ENCODE assay signal across 9 cellular contexts in the genomic region with DNA sequence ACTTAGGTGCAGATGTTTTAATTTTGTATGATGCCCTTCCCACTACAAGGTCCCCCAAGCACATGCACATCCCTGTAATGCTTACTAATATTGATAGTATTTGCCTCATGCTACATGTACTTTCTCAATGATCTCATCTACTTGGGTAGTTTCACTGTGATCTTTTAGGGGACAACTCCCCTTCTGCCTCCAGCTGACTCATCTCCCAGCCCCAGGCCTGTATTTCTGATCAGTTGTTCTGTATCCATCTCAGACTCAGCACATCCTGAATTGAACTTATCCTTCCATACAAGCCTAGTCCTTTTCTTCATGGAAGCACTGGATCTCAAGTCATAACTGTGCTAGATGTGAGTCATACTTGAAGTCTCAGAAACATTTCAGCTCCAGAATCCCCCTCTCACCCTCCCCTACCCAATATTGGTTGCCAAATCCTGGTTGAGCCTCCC. TPM values are rescaled to one million over a fixed set of nuclear protein-coding genes. Genes with fewer than 3 reads are reported as not detected.
DNase-seq lines count a peak whose midpoint lies in the region; ATAC-seq and TF ChIP-seq lines count a peak whose summit lies in the region.
"Had no signal": no experiment of that assay in that cellular context is flagged by ENCODE, and none has a peak within 500 bp of the region (broad histone marks: within the 10 kb centered on the region; RNA-seq: fewer than 3 reads in every experiment).

No MANE protein-coding gene starts in this region.

- H3K9ac ChIP-seq in SK-N-SH: no peak overlapping the region

- H3K4me2 ChIP-seq in SK-N-SH: no peak overlapping the region

- peaks cover 5% of the 10 kb centered on the region for H3F3A ChIP-seq in SK-N-SH (replicated peaks; ENCODE audit: insufficient read depth)

- H3K4me3 ChIP-seq in SK-N-SH (ENCODE audit: low read depth in 2 of 2, low read length in 1 of 2): no peak overlapping the region
- H3K4me3 ChIP-seq: lung had no signal

- H3K4me1 ChIP-seq in SK-N-SH (ENCODE audit: control insufficient read depth in 1 of 2, insufficient read depth in 2 of 2, low read depth in 1 of 2, low read length in 1 of 2): peaks cover 0 to 11% of the 10 kb centered on the region in 2 experiments; a peak in 1 of 4 replicates

- ATAC-seq in HG02642 (IDR thresholded peaks at IDR 0.05; ENCODE audit: poor library complexity, unreplicated experiment): peak; percentile 95

- no peaks in the 10 kb centered on the region for H3K36me3 ChIP-seq in SK-N-SH (replicated peaks in 1 of 2; ENCODE audit: control insufficient read depth in 1 of 2, insufficient read depth in 2 of 2, low read length in 1 of 2)

- no peaks in the 10 kb centered on the region for H3K9me2 ChIP-seq in SK-N-SH

- CTCF ChIA-PET in SK-N-SH (lab: Yijun Ruan, JAX): no interaction called here

- POLR2A ChIA-PET in SK-N-SH (lab: Yijun Ruan, JAX): no interaction called here

- H3K9me3 ChIP-seq in SK-N-SH: no peaks in the 10 kb centered on the region

- TF ChIP-seq EP300 in SK-N-SH (IDR thresholded peaks at IDR 0.05; ENCODE audit: borderline replicate concordance in 1 of 2, low read depth in 1 of 2, low read length in 1 of 2): no peak

- peak overlapping the region in 1 of 2 experiments; percentile 27; a peak in 2 of 4 replicates for H3K27ac ChIP-seq in SK-N-SH (ENCODE audit: low read depth in 2 of 2, low read length in 1 of 2)

- H4K20me1 ChIP-seq in SK-N-SH (ENCODE audit: insufficient read depth): no peaks in the 10 kb centered on the region

- no peak for TF ChIP-seq CTCF in SK-N-SH (IDR thresholded peaks at IDR 0.05)

- H2AFZ ChIP-seq in SK-N-SH (ENCODE audit: low read depth): 0 out of 2 replicates have a peak overlapping the region, but pooled peaks have one; percentile 17

- peak; percentile 58 for DNase-seq in activated CD8-positive, alpha-beta memory T cell treated with anti-CD3 and anti-CD28 coated beads, Interleukin-2, amount 50 U/mL, for 48 hours
- no peak for DNase-seq in activated CD8-positive, alpha-beta memory T cell treated with anti-CD3 and anti-CD28 coated beads, Interleukin-2, amount 50 U/mL, for 4 hours
- DNase-seq in SK-N-SH (no peak), iPS-NIHi11 (ENCODE audit: low spot score) (no peak), NCI-H69 (lab: John Stamatoyannopoulos, UW) (no peak), GDM1 (lab: John Stamatoyannopoulos, UW) (no peak)
- peak; percentile 51 for DNase-seq in stimulated activated CD8-positive, alpha-beta memory T cell treated with anti-CD3 and anti-CD28 coated beads, Interleukin-4, amount 100 ng/mL, for 48 hours

- no peak for TF ChIP-seq RAD21 in SK-N-SH (IDR thresholded peaks at IDR 0.05; ENCODE audit: low read length)

- H3K79me2 ChIP-seq in SK-N-SH (ENCODE audit: insufficient read depth): no peaks in the 10 kb centered on the region

- no peaks in the 10 kb centered on the region for H3K27me3 ChIP-seq in SK-N-SH (ENCODE audit: insufficient read depth)

TF ChIP-seq in SK-N-SH, 30 proteins besides CTCF, POLR2A, EP300 and RAD21:
- no peak for TF ChIP-seq SMC3 (IDR thresholded peaks at IDR 0.05; ENCODE audit: low read depth, low read length)
- TF ChIP-seq FOSL2 (IDR thresholded peaks at IDR 0.05; ENCODE audit: borderline replicate concordance, low read depth): peak; percentile 15; the same call in 1 of the 2 replicates
- no peak for TF ChIP-seq GATA2 (CRISPR knock-in tag; IDR thresholded peaks at IDR 0.05)
- TF ChIP-seq, protein P1, sequence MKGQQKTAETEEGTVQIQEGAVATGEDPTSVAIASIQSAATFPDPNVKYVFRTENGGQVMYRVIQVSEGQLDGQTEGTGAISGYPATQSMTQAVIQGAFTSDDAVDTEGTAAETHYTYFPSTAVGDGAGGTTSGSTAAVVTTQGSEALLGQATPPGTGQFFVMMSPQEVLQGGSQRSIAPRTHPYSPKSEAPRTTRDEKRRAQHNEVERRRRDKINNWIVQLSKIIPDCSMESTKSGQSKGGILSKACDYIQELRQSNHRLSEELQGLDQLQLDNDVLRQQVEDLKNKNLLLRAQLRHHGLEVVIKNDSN (IDR thresholded peaks at IDR 0.05; ENCODE audit: borderline replicate concordance, low read depth): no peak
- TF ChIP-seq ELF1 (IDR thresholded peaks at IDR 0.05): no peak

RNA-seq across cellular contexts. Expression of a gene that starts 49.4 kb away (rescaled TPM):
- 7.7 and 9.1 TPM in 2 replicates for polyA plus RNA-seq in SK-N-SH (2012; rRNA removed)
- 9.6 and 10.1 TPM in 2 replicates for polyA plus RNA-seq in SK-N-SH (2012; cell fraction: cytosol; rRNA removed)
- 8.2 and 16.3 TPM in 2 replicates for polyA plus RNA-seq in SK-N-SH (2012; cell fraction: nucleus; rRNA removed)

Comparison
In these comparisons a context has a peak if more than half of its experiments do, and no peak if none do; other contexts are left out.
1. DNase-seq: peak in activated CD8-positive, alpha-beta memory T cell treated with anti-CD3 and anti-CD28 coated beads, Interleukin-2, amount 50 U/mL, for 48 hours (single experiment) and stimulated activated CD8-positive, alpha-beta memory T cell treated with anti-CD3 and anti-CD28 coated beads, Interleukin-4, amount 100 ng/mL, for 48 hours (single experiment); none in activated CD8-positive, alpha-beta memory T cell treated with anti-CD3 and anti-CD28 coated beads, Interleukin-2, amount 50 U/mL, for 4 hours (single experiment), SK-N-SH (single experiment), iPS-NIHi11 (single experiment), NCI-H69 (single experiment) and GDM1 (single experiment).